Comparison of ENCODE assay signal across 13 cellular contexts in the genomic region with DNA sequence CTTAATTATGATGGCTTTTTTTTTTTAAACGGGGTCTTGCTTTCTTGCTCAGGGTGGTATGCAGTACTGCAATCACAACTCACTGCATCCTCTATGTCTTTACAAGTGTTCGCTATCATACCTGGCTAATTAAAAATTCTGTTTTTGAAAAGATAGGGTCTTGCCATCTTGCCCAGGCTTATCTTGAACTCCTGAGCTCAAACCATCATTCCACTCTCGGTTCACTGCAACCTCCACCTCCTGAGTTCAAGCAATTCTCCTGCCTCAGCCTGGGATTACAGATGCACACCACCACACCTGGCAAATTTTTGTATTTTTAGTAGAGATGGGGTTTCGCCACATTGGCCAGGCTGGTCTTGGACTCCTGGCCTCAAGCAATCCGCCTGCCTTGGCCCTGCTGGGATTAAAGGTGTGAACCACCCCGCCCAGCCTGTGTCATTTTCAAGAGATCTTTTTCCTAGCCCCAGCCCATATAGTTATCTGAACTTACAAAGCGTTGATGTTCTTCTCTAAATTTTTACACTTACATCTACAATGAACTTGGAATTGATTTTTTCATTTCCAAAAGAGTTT. TPM values are rescaled to one million over a fixed set of nuclear protein-coding genes. Genes with fewer than 3 reads are reported as not detected.
DNase-seq lines count a peak whose midpoint lies in the region; ATAC-seq, FAIRE-seq and TF ChIP-seq lines count a peak whose summit lies in the region.
"Had no signal": no experiment of that assay in that cellular context is flagged by ENCODE, and none has a peak within 500 bp of the region (broad histone marks: within the 10 kb centered on the region; RNA-seq: fewer than 3 reads in every experiment).

No MANE protein-coding gene starts in this region.

- intact Hi-C loops in HepG2 (cut with micrococcal nuclease; ENCODE audit: unreplicated experiment) (no loop called here), right lobe of liver (cut with DNase I) (no loop called here)

- no TSS peak for BruUV-seq in HepG2 (replicated peaks; lab: Mats Ljungman, UMichigan)

- peaks cover 13% of the 10 kb centered on the region for H3K36me3 Mint-ChIP-seq in T-helper 17 cell (ENCODE audit: low read depth)

- H3K36me3 ChIP-seq in HepG2 (replicated peaks in 1 of 2; ENCODE audit: control insufficient read depth in 1 of 2, insufficient read depth in 2 of 2, low read length in 2 of 2) (peaks cover 0 to 13% of the 10 kb centered on the region in 2 experiments; a peak in 2 of 5 replicates), right lobe of liver (no peaks in the 10 kb centered on the region), hepatocyte (replicated peaks; ENCODE audit: insufficient read depth, low read depth) (no peaks in the 10 kb centered on the region)
- H3K36me3 ChIP-seq: cardiac muscle cell had no signal

- no peak for TF ChIP-seq RAD21 in HepG2 (CRISPR knock-in tag; IDR thresholded peaks at IDR 0.05)

- H3K4me3 ChIP-seq in HepG2 (replicated peaks in 1 of 3; ENCODE audit: insufficient read depth in 1 of 3, low read depth in 2 of 3, low read length in 3 of 3) (no peak overlapping the region; a peak in 1 of 6 replicates), right lobe of liver (no peak overlapping the region), hepatocyte (no peak overlapping the region)
- H3K4me3 ChIP-seq: cardiac muscle cell had no signal

- DNase-seq in HepG2 (ENCODE audit: low spot score) (no peak), right lobe of liver (no peak), T-helper 17 cell (no peak), hepatocyte (ENCODE audit: low spot score) (no peak), 8988T (no peak), omental fat pad (ENCODE audit: low spot score) (no peak), dedifferentiated amniotic fluid mesenchymal stem cell (ENCODE audit: extremely low spot score) (no peak)
- DNase-seq: left lung, NCI-H2107, retina had no signal

- no peak for FAIRE-seq in HepG2 (lab: Jason Lieb, UNC)
- FAIRE-seq: urothelium cell line had no signal

- H3K4me2 ChIP-seq in HepG2 (ENCODE audit: low read depth, low read length) (peak overlapping the region; percentile 94), hepatocyte (peak overlapping the region; percentile 52)

- H3K27ac ChIP-seq in HepG2 (ENCODE audit: extremely low read length, insufficient read depth, low read length) (no peak overlapping the region), right lobe of liver (no peak overlapping the region), hepatocyte (no peak overlapping the region)
- H3K27ac ChIP-seq: cardiac muscle cell, left lung had no signal

- H3K9me2 ChIP-seq in hepatocyte (replicated peaks; ENCODE audit: insufficient read depth), result no peaks in the 10 kb centered on the region

- H3K79me2 ChIP-seq in HepG2 (ENCODE audit: insufficient read depth, low read length) (peaks cover 100% of the 10 kb centered on the region), hepatocyte (peaks cover 92% of the 10 kb centered on the region)

- H3K27me3 ChIP-seq in HepG2 (ENCODE audit: control insufficient read depth in 1 of 2, insufficient read depth in 2 of 2, low read length in 2 of 2) (no peaks in the 10 kb centered on the region), right lobe of liver (no peaks in the 10 kb centered on the region), hepatocyte (no peaks in the 10 kb centered on the region)
- H3K27me3 ChIP-seq: cardiac muscle cell, left lung had no signal

- H3K27ac Mint-ChIP-seq in T-helper 17 cell, result peak overlapping the region; percentile 99

- no peak for ATAC-seq in HepG2
- ATAC-seq in right lobe of liver, result no peak
- ATAC-seq in T-helper 17 cell, result no peak
- ATAC-seq in GM18868 (IDR thresholded peaks at IDR 0.05; ENCODE audit: unreplicated experiment), result no peak
- no peak for ATAC-seq in omental fat pad (ENCODE audit: low FRiP score)

- H4K20me1 ChIP-seq in HepG2 (ENCODE audit: insufficient read depth, low read length), result peaks cover 88% of the 10 kb centered on the region
- H4K20me1 ChIP-seq in hepatocyte (ENCODE audit: insufficient read depth, poor library complexity, severe bottlenecking), result peaks cover 90% of the 10 kb centered on the region

- no peaks in the 10 kb centered on the region for H3K27me3 Mint-ChIP-seq in T-helper 17 cell

- TF ChIP-seq EP300 in HepG2 (IDR thresholded peaks at IDR 0.05; ENCODE audit: low read depth in 2 of 2, low read length in 2 of 2) (no peak), HepG2 (CRISPR knock-in tag; IDR thresholded peaks at IDR 0.05; ENCODE audit: borderline replicate concordance) (no peak)

- no peak overlapping the region for H3K9ac ChIP-seq in HepG2 (ENCODE audit: insufficient read depth, low read depth, low read length)

- H3K9me3 ChIP-seq in HepG2 (ENCODE audit: low read length) (no peaks in the 10 kb centered on the region), right lobe of liver (no peaks in the 10 kb centered on the region), T-helper 17 cell (ENCODE audit: control insufficient read depth, low read length, poor library complexity, severe bottlenecking) (no peaks in the 10 kb centered on the region), hepatocyte (ENCODE audit: low read depth) (no peaks in the 10 kb centered on the region)
- H3K9me3 ChIP-seq: left lung had no signal

- 70% methylated on average over 7 of the region's 7 CpGs for WGBS in HepG2 (ENCODE audit: low lambda C conversion rate)
- WGBS in right lobe of liver (ENCODE audit: insufficient coverage, low coverage, low lambda C conversion rate, missing lambda C conversion rate), result 69% methylated on average over 7 of the region's 7 CpGs
- 89% methylated on average over 7 of the region's 7 CpGs for WGBS in hepatocyte (ENCODE audit: low lambda C conversion rate, missing lambda C conversion rate)

- no peak overlapping the region for H2AFZ ChIP-seq in HepG2 (ENCODE audit: low read length)
- no peak overlapping the region for H2AFZ ChIP-seq in hepatocyte

- TF ChIP-seq CTCF in HepG2 (CRISPR knock-in tag; IDR thresholded peaks at IDR 0.05) (no peak), right lobe of liver (IDR thresholded peaks at IDR 0.05) (no peak), hepatocyte (IDR thresholded peaks at IDR 0.05; ENCODE audit: poor library complexity) (no peak), omental fat pad (IDR thresholded peaks at IDR 0.05) (no peak)

- CTCF ChIA-PET in HepG2 (lab: Yijun Ruan, JAX; ENCODE audit: low intra/inter-chr PET ratio, low total read pairs), result interaction anchor here (0.7 kb wide), 1 partner anchor 25 kb away, joined by 3 read pairs; no protein-coding TSS in a partner anchor

- H3K4me3 Mint-ChIP-seq in T-helper 17 cell, result peak overlapping the region; percentile 97

- peaks cover 59% of the 10 kb centered on the region for H3K4me1 Mint-ChIP-seq in T-helper 17 cell

- H3K4me1 ChIP-seq in HepG2 (ENCODE audit: insufficient read depth, low read length), result peaks cover 83% of the 10 kb centered on the region
- H3K4me1 ChIP-seq in right lobe of liver, result peaks cover 0 to 86% (median 40%) of the 10 kb centered on the region in 4 donors
- H3K4me1 ChIP-seq in hepatocyte (ENCODE audit: insufficient read depth), result peaks cover 61% of the 10 kb centered on the region

- TF ChIP-seq POLR2A in HepG2 (IDR thresholded peaks at IDR 0.05; ENCODE audit: insufficient read depth in 1 of 2, low read depth in 2 of 2, low read length in 2 of 2) (no peak), right lobe of liver (IDR thresholded peaks at IDR 0.05) (no peak)

- in situ Hi-C loops in HepG2 (cut with HindIII; ENCODE audit: extremely low pct_ligation_motif_present, low pct_unique_long_range_greater_than_20kb), result loop anchor here (25.0 kb wide), 1 partner anchor 1559 kb away; a partner anchor contains a TSS

- POLR2A ChIA-PET in HepG2 (lab: Yijun Ruan, JAX), result interaction anchor here (1.3 kb wide), 1 partner anchor 7 kb away, joined by 3 read pairs; no protein-coding TSS in a partner anchor

RNA-seq across cellular contexts. Expression of a gene that starts 6.0 kb away (rescaled TPM):
- total RNA-seq in HepG2 (2016; rRNA removed; fragmentation: Illumina TruSeq; extraction: Trizol) (308 and 449 TPM in 2 replicates), right lobe of liver (100 to 1,000 TPM; 106 to 160 (median 121) TPM), T-helper 17 cell (100 to 1,000 TPM; 131 to 144 TPM), hepatocyte (186 and 217 TPM in 2 replicates), omental fat pad (100 to 1,000 TPM; 140 to 345 (median 164) TPM)
- 44.9 and 49.9 TPM in 2 replicates for total RNA-seq in HepG2 (2016; cell fraction: cytosol; rRNA removed; fragmentation: Illumina TruSeq; extraction: Trizol; ENCODE audit: low read depth)
- total RNA-seq in HepG2 (2016; cell fraction: insoluble cytoplasmic fraction; rRNA removed; fragmentation: Illumina TruSeq; extraction: Trizol), result 322 and 435 TPM in 2 replicates
- 123 and 131 TPM in 2 replicates for total RNA-seq in HepG2 (2016; cell fraction: membrane; rRNA removed; fragmentation: Illumina TruSeq; extraction: Trizol)
- total RNA-seq in HepG2 (2016; cell fraction: nucleus; rRNA removed; fragmentation: Illumina TruSeq; extraction: Trizol), result 111 and 121 TPM in 2 replicates
- polyA plus RNA-seq in HepG2 (2011; rRNA removed) (166 and 177 TPM in 2 replicates), hepatocyte (117 and 134 TPM in 2 replicates)
- polyA plus RNA-seq in HepG2 (2011; cell fraction: cytosol; rRNA removed), result 147 and 166 TPM in 2 replicates
- polyA plus RNA-seq in HepG2 (2011; cell fraction: nucleus; rRNA removed), result 137 and 153 TPM in 2 replicates
- 134 and 169 TPM in 2 replicates for polyA plus RNA-seq in HepG2 (2012)
- 19.5 and 22.4 TPM in 2 replicates for polyA plus RNA-seq in HepG2 (2016; cell fraction: cytosol; fragmentation: Illumina TruSeq; extraction: Trizol; ENCODE audit: low read depth)
- 388 and 410 TPM in 2 replicates for polyA plus RNA-seq in HepG2 (2016; cell fraction: insoluble cytoplasmic fraction; fragmentation: Illumina TruSeq; extraction: Trizol; ENCODE audit: low read depth)
- polyA plus RNA-seq in HepG2 (2016; cell fraction: membrane; fragmentation: Illumina TruSeq; extraction: Trizol; ENCODE audit: low read depth), result 49.0 and 51.7 TPM in 2 replicates
- polyA plus RNA-seq in HepG2 (2016; cell fraction: nucleus; fragmentation: Illumina TruSeq; extraction: Trizol; ENCODE audit: insufficient read depth, low read depth), result 178 and 179 TPM in 2 replicates
- 271 and 284 TPM in 2 replicates for polyA minus RNA-seq in HepG2 (2011; rRNA and poly(A)+ RNA removed; ENCODE audit: low replicate concordance)
- 121 and 128 TPM in 2 replicates for polyA minus RNA-seq in HepG2 (2011; cell fraction: cytosol; rRNA and poly(A)+ RNA removed)
- 64.2 and 75.8 TPM in 2 replicates for polyA minus RNA-seq in HepG2 (2011; cell fraction: nucleus; rRNA and poly(A)+ RNA removed)

RNA-seq across cellular contexts. Expression of a gene that starts 31.5 kb away (rescaled TPM):
- not detected in 2 replicates for total RNA-seq in HepG2 (2016; rRNA removed; fragmentation: Illumina TruSeq; extraction: Trizol)
- total RNA-seq in HepG2 (2016; cell fraction: cytosol; rRNA removed; fragmentation: Illumina TruSeq; extraction: Trizol; ENCODE audit: low read depth), result not detected in 2 replicates
- not detected in 2 replicates for total RNA-seq in HepG2 (2016; cell fraction: insoluble cytoplasmic fraction; rRNA removed; fragmentation: Illumina TruSeq; extraction: Trizol)
- total RNA-seq in HepG2 (2016; cell fraction: membrane; rRNA removed; fragmentation: Illumina TruSeq; extraction: Trizol), result not detected in 2 replicates
- total RNA-seq in HepG2 (2016; cell fraction: nucleus; rRNA removed; fragmentation: Illumina TruSeq; extraction: Trizol), result not detected in 2 replicates
- not detected in 2 replicates for polyA plus RNA-seq in HepG2 (2011; rRNA removed)
- polyA plus RNA-seq in HepG2 (2011; cell fraction: cytosol; rRNA removed), result not detected in 2 replicates
- not detected in 2 replicates for polyA plus RNA-seq in HepG2 (2011; cell fraction: nucleus; rRNA removed)
- not detected in 2 replicates for polyA plus RNA-seq in HepG2 (2012)
- polyA plus RNA-seq in HepG2 (2016; cell fraction: cytosol; fragmentation: Illumina TruSeq; extraction: Trizol; ENCODE audit: low read depth), result not detected in 2 replicates
- polyA plus RNA-seq in HepG2 (2016; cell fraction: insoluble cytoplasmic fraction; fragmentation: Illumina TruSeq; extraction: Trizol; ENCODE audit: low read depth), result not detected in 2 replicates
- not detected in 2 replicates for polyA plus RNA-seq in HepG2 (2016; cell fraction: membrane; fragmentation: Illumina TruSeq; extraction: Trizol; ENCODE audit: low read depth)
- polyA plus RNA-seq in HepG2 (2016; cell fraction: nucleus; fragmentation: Illumina TruSeq; extraction: Trizol; ENCODE audit: insufficient read depth, low read depth), result not detected in 2 replicates
- 0.21 TPM in 1 of 2 replicates, not detected in the other for polyA minus RNA-seq in HepG2 (2011; rRNA and poly(A)+ RNA removed; ENCODE audit: low replicate concordance)
- polyA minus RNA-seq in HepG2 (2011; cell fraction: cytosol; rRNA and poly(A)+ RNA removed), result not detected in 2 replicates
- polyA minus RNA-seq in HepG2 (2011; cell fraction: nucleus; rRNA and poly(A)+ RNA removed), result not detected in 2 replicates
- not detected for total RNA-seq in right lobe of liver
- not detected for total RNA-seq in T-helper 17 cell
- total RNA-seq in hepatocyte, result 0.80 TPM in 1 of 2 replicates, not detected in the other
- polyA plus RNA-seq in hepatocyte, result 0.19 and 4.8 TPM in 2 replicates
- not detected for total RNA-seq in omental fat pad
- total RNA-seq: cardiac muscle cell had no signal
- polyA plus RNA-seq: cardiac muscle cell had no signal

RNA-seq across cellular contexts. Expression of a gene that starts 33.9 kb away (rescaled TPM):
- total RNA-seq in HepG2 (2016; rRNA removed; fragmentation: Illumina TruSeq; extraction: Trizol) (6.1 and 7.4 TPM in 2 replicates), right lobe of liver (1 to 10 TPM; 1.4 to 3.0 (median 1.8) TPM), T-helper 17 cell (1 to 10 TPM; 7.9 to 8.7 TPM), hepatocyte (8.1 and 9.3 TPM in 2 replicates), omental fat pad (1 to 10 TPM; 3.7 to 9.2 (median 6.8) TPM)
- total RNA-seq in HepG2 (2016; cell fraction: cytosol; rRNA removed; fragmentation: Illumina TruSeq; extraction: Trizol; ENCODE audit: low read depth), result 3.3 and 6.4 TPM in 2 replicates
- total RNA-seq in HepG2 (2016; cell fraction: insoluble cytoplasmic fraction; rRNA removed; fragmentation: Illumina TruSeq; extraction: Trizol), result 6.3 and 8.8 TPM in 2 replicates
- total RNA-seq in HepG2 (2016; cell fraction: membrane; rRNA removed; fragmentation: Illumina TruSeq; extraction: Trizol), result 5.5 and 7.7 TPM in 2 replicates
- total RNA-seq in HepG2 (2016; cell fraction: nucleus; rRNA removed; fragmentation: Illumina TruSeq; extraction: Trizol), result 3.5 and 6.0 TPM in 2 replicates
- polyA plus RNA-seq in HepG2 (2011; rRNA removed) (6.6 and 8.8 TPM in 2 replicates), hepatocyte (5.6 and 8.9 TPM in 2 replicates)
- polyA plus RNA-seq in HepG2 (2011; cell fraction: cytosol; rRNA removed), result 3.6 and 5.2 TPM in 2 replicates
- polyA plus RNA-seq in HepG2 (2011; cell fraction: nucleus; rRNA removed), result 1.8 and 13.7 TPM in 2 replicates
- polyA plus RNA-seq in HepG2 (2012), result 2.6 and 3.3 TPM in 2 replicates
- polyA plus RNA-seq in HepG2 (2016; cell fraction: cytosol; fragmentation: Illumina TruSeq; extraction: Trizol; ENCODE audit: low read depth), result 5.4 and 5.7 TPM in 2 replicates
- 5.9 and 7.2 TPM in 2 replicates for polyA plus RNA-seq in HepG2 (2016; cell fraction: insoluble cytoplasmic fraction; fragmentation: Illumina TruSeq; extraction: Trizol; ENCODE audit: low read depth)
- 6.0 and 8.7 TPM in 2 replicates for polyA plus RNA-seq in HepG2 (2016; cell fraction: membrane; fragmentation: Illumina TruSeq; extraction: Trizol; ENCODE audit: low read depth)
- 4.2 and 8.8 TPM in 2 replicates for polyA plus RNA-seq in HepG2 (2016; cell fraction: nucleus; fragmentation: Illumina TruSeq; extraction: Trizol; ENCODE audit: insufficient read depth, low read depth)
- polyA minus RNA-seq in HepG2 (2011; rRNA and poly(A)+ RNA removed; ENCODE audit: low replicate concordance), result 3.5 and 7.7 TPM in 2 replicates
- 1.1 and 1.7 TPM in 2 replicates for polyA minus RNA-seq in HepG2 (2011; cell fraction: cytosol; rRNA and poly(A)+ RNA removed)
- polyA minus RNA-seq in HepG2 (2011; cell fraction: nucleus; rRNA and poly(A)+ RNA removed), result 4.8 and 6.7 TPM in 2 replicates
